ENCODE assay signal across 9 cellular contexts in the genomic region with DNA sequence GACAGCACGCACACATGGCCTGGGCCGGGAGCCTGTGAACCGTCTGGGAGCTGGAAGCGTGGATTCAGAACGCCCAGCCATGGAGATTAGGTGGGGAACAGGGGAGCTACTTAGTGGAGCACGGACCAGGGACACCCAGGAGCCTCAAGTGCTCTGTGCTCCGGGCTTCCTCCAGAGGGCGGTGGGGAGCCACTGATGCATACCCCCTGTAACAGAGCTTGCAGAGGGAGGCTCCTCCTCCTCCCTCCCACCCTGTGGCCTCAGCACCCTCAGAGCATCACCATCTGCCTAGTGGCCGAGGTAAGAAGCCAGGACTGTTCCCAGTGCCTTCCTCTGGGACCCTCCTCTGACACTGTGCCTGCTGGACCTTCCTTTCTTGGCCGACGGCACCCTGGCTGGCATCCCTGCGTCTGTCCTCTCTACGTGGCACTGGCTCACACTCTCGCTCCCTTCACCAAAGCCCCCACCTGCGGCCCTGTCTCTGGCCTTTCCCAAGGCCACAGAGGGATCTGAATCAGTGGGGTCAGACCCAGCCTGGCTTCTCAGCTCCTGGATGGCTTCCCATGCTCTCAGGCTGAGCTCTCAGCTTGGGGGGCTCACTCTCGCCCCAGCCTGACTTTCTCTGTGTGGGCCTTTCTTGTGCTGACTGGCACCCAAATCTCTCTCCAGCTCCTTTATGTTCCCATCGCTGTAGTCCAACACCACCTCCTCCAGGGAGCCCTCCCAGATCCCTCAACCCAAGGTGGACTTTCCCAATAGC.
DNase-seq lines count a peak whose midpoint lies in the region; ATAC-seq and TF ChIP-seq lines count a peak whose summit lies in the region.
"Had no signal": no experiment of that assay in that cellular context is flagged by ENCODE, and none has a peak within 500 bp of the region (broad histone marks: within the 10 kb centered on the region; RNA-seq: fewer than 3 reads in every experiment).

No MANE protein-coding gene starts in this region.

- DNase-seq in Daoy (ENCODE audit: low read depth): peak; percentile 83
- peak; percentile 67 for DNase-seq in NB4 (ENCODE audit: low read depth)
- peak; percentile 94 for DNase-seq in WERI-Rb-1
- DNase-seq in left ventricle myocardium superior: peak; percentile 53
- DNase-seq in stimulated activated CD4-positive, alpha-beta T cell treated with anti-CD3 and anti-CD28 coated beads, TNF-alpha, amount 100 ng/mL, for 48 hours (ENCODE audit: low read depth in 3 of 3): peak in 2 of 3 donors; percentile 12 to 18
- DNase-seq in HCEC 1CT: no peak

- peak; percentile 65 for ATAC-seq in left ventricle myocardium superior
- no peak for ATAC-seq in GM21515 (IDR thresholded peaks at IDR 0.05; ENCODE audit: unreplicated experiment)
- ATAC-seq in GM18858 (IDR thresholded peaks at IDR 0.05; ENCODE audit: unreplicated experiment): no peak

- peak overlapping the region; percentile 26; the same call in 1 of the 2 replicates for H3K27ac ChIP-seq in WERI-Rb-1
- H3K27ac ChIP-seq: cardiac muscle cell had no signal

- no peaks in the 10 kb centered on the region for H3K36me3 ChIP-seq in WERI-Rb-1
- H3K36me3 ChIP-seq: cardiac muscle cell had no signal

- no peak overlapping the region for H3K4me3 ChIP-seq in NB4 (ENCODE audit: low read depth, low read length)
- no peak overlapping the region for H3K4me3 ChIP-seq in WERI-Rb-1 (ENCODE audit: low read depth, low read length)
- H3K4me3 ChIP-seq: cardiac muscle cell had no signal

- TF ChIP-seq CTCF in NB4 (IDR thresholded peaks at IDR 0.05; ENCODE audit: low read depth, low read length) (peak; percentile 80), WERI-Rb-1 (IDR thresholded peaks at IDR 0.05; ENCODE audit: low read depth, low read length) (peak; percentile 98)

- no peaks in the 10 kb centered on the region for H3K27me3 ChIP-seq in WERI-Rb-1 (ENCODE audit: insufficient read depth, low read depth, severe bottlenecking)

- no peaks in the 10 kb centered on the region for H3K9me3 ChIP-seq in WERI-Rb-1 (ENCODE audit: severe bottlenecking)

- intact Hi-C loops in left ventricle myocardium superior (cut with micrococcal nuclease): no loop called here

- no peak for TF ChIP-seq POLR2A in NB4 (IDR thresholded peaks at IDR 0.05; ENCODE audit: extremely low read depth, insufficient read length)
